15 cellular contexts compared by ENCODE assay signal in genomic region chr5:87784869-87785268, GRCh38.
DNase-seq lines count a peak whose midpoint lies in the region; ATAC-seq and TF ChIP-seq lines count a peak whose summit lies in the region.
"Had no signal": no experiment of that assay in that cellular context is flagged by ENCODE, and none has a peak within 500 bp of the region (broad histone marks: within the 10 kb centered on the region; RNA-seq: fewer than 3 reads in every experiment).

No MANE protein-coding gene starts in this region.

- TF ChIP-seq CTCF in nephron progenitor cell (IDR thresholded peaks at IDR 0.05), result no peak

- DNase-seq in NCI-H69 (lab: John Stamatoyannopoulos, UW), result peak; percentile 76
- DNase-seq in astrocyte of the hippocampus (ENCODE audit: low read depth, low spot score), result peak; percentile 58
- DNase-seq in nephron progenitor cell, result no peak
- DNase-seq in posterior vena cava (ENCODE audit: low spot score), result no peak
- no peak for DNase-seq in natural killer cell treated with Interleukin-12 subunit alpha and Interleukin-12 subunit beta and Interleukin-15 and Interleukin-18, amount 100 ng/mL, for 72 hours (ENCODE audit: low spot score)
- DNase-seq: BE2C; C1 segment of cervical spinal cord; Caco-2; CD4-positive, CD25-positive, alpha-beta regulatory T cell; GOT3; H7; HFFc6 had no signal

- intact Hi-C loops in posterior vena cava (cut with DNase I), result loop anchor here (5.0 to 10.0 kb wide), 2 partner anchors 897 to 900 kb away; no protein-coding TSS in a partner anchor

- no peaks in the 10 kb centered on the region for H3K9me3 Mint-ChIP-seq in nephron progenitor cell
- H3K9me3 Mint-ChIP-seq in natural killer cell treated with Interleukin-12 subunit alpha and Interleukin-12 subunit beta and Interleukin-15 and Interleukin-18, amount 100 ng/mL, for 72 hours, result no peaks in the 10 kb centered on the region
- H3K9me3 Mint-ChIP-seq: CD4-positive, CD25-positive, alpha-beta regulatory T cell; HFFc6 had no signal

- H3K27me3 Mint-ChIP-seq in nephron progenitor cell (ENCODE audit: low read depth, poor library complexity), result peaks cover 3% of the 10 kb centered on the region
- H3K27me3 Mint-ChIP-seq in natural killer cell treated with Interleukin-12 subunit alpha and Interleukin-12 subunit beta and Interleukin-15 and Interleukin-18, amount 100 ng/mL, for 72 hours, result peaks cover 24 to 40% of the 10 kb centered on the region in 2 donors

- H3K4me1 Mint-ChIP-seq in nephron progenitor cell, result peaks cover 57% of the 10 kb centered on the region
- H3K4me1 Mint-ChIP-seq in natural killer cell treated with Interleukin-12 subunit alpha and Interleukin-12 subunit beta and Interleukin-15 and Interleukin-18, amount 100 ng/mL, for 72 hours (ENCODE audit: low read depth in 2 of 2), result no peaks in the 10 kb centered on the region
- H3K4me1 Mint-ChIP-seq: CD4-positive, CD25-positive, alpha-beta regulatory T cell had no signal

- H3K36me3 Mint-ChIP-seq in nephron progenitor cell (ENCODE audit: low read depth), result no peaks in the 10 kb centered on the region
- no peaks in the 10 kb centered on the region for H3K36me3 Mint-ChIP-seq in natural killer cell treated with Interleukin-12 subunit alpha and Interleukin-12 subunit beta and Interleukin-15 and Interleukin-18, amount 100 ng/mL, for 72 hours
- H3K36me3 Mint-ChIP-seq: CD4-positive, CD25-positive, alpha-beta regulatory T cell had no signal

- peak overlapping the region; percentile 40 for H3K27ac Mint-ChIP-seq in nephron progenitor cell
- no peak overlapping the region for H3K27ac Mint-ChIP-seq in natural killer cell treated with Interleukin-12 subunit alpha and Interleukin-12 subunit beta and Interleukin-15 and Interleukin-18, amount 100 ng/mL, for 72 hours
- H3K27ac Mint-ChIP-seq: CD4-positive, CD25-positive, alpha-beta regulatory T cell; HFFc6 had no signal

- ATAC-seq in natural killer cell treated with Interleukin-12 subunit alpha and Interleukin-12 subunit beta and Interleukin-15 and Interleukin-18, amount 100 ng/mL, for 72 hours, result no peak
- no peak for ATAC-seq in GM18873 (IDR thresholded peaks at IDR 0.05; ENCODE audit: low FRiP score, unreplicated experiment)
- ATAC-seq in HG02981 (IDR thresholded peaks at IDR 0.05; ENCODE audit: unreplicated experiment), result no peak
- ATAC-seq: HCT116 had no signal

- no peak overlapping the region for H3K4me3 Mint-ChIP-seq in nephron progenitor cell
- no peak overlapping the region for H3K4me3 Mint-ChIP-seq in natural killer cell treated with Interleukin-12 subunit alpha and Interleukin-12 subunit beta and Interleukin-15 and Interleukin-18, amount 100 ng/mL, for 72 hours
- H3K4me3 Mint-ChIP-seq: CD4-positive, CD25-positive, alpha-beta regulatory T cell; HFFc6 had no signal

Comparison
In these comparisons a context has a peak if more than half of its experiments do, and no peak if none do; other contexts are left out.
1. DNase-seq: peak in NCI-H69 (single experiment) and astrocyte of the hippocampus (single experiment); none in nephron progenitor cell (single experiment), posterior vena cava (single experiment) and natural killer cell treated with Interleukin-12 subunit alpha and Interleukin-12 subunit beta and Interleukin-15 and Interleukin-18, amount 100 ng/mL, for 72 hours (single experiment).